In the genomic region with DNA sequence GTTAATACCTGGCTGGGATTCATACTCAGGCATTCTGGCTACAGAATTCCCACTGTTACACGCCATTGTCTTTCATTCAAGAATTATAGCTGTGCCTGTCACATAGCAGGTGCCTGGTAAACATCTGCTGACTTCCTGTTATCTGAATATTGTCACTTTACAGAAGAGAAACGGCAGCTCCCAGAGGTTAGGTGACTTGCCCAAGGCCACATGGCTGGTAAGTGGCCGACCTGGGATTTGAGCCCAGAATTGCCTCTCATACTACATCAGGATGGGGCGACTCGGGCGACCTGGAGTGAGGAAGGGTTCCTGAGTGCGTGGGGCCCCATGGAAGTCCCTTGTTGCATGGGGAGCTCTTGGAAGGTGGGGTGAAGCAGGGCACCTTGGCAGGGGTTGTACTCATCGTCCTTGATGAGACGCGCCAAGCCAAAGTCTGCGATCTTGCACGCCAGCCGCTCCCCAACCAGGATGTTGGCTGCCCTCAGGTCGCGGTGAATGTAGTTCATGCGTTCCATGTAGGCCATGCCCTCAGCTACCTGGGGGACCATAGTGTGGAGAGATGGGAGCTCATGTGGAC, we compare ENCODE assay signal across 21 cellular contexts. TPM values are rescaled to one million over a fixed set of nuclear protein-coding genes. Genes with fewer than 3 reads are reported as not detected.
DNase-seq lines count a peak whose midpoint lies in the region; ATAC-seq, FAIRE-seq and TF ChIP-seq lines count a peak whose summit lies in the region.
"Had no signal": no experiment of that assay in that cellular context is flagged by ENCODE, and none has a peak within 500 bp of the region (broad histone marks: within the 10 kb centered on the region; RNA-seq: fewer than 3 reads in every experiment).

No MANE protein-coding gene starts in this region.

- CTCF ChIA-PET in K562 (lab: Yijun Ruan, JAX; ENCODE audit: low intra/inter-chr PET ratio), result interaction anchor here (0.9 kb wide), 1 partner anchor 45 kb away, joined by 3 read pairs; no protein-coding TSS in a partner anchor

- DNase-seq in CD4-positive, CD25-positive, alpha-beta regulatory T cell, result peak in 1 of 3 donors; percentile 59
- DNase-seq in GM23338 (ENCODE audit: low spot score) (no peak), K562 (ENCODE audit: extremely low read depth in 1 of 4, low spot score in 3 of 4) (no peak), nephron progenitor cell (no peak), body of pancreas (no peak), NCI-H526 (lab: John Stamatoyannopoulos, UW) (no peak), NCI-H2171 (lab: John Stamatoyannopoulos, UW) (no peak), activated gamma-delta T cell (lab: John Stamatoyannopoulos, UW) (no peak)
- DNase-seq: activated CD4-positive, alpha-beta memory T cell treated with anti-CD3 and anti-CD28 coated beads, Interleukin-2, amount 10 ng/mL, durations not matched to agents 7 days and 5 days; activated T-cell treated with anti-CD3 and anti-CD28 coated beads for 4 hours; DMS79 treated with DMSO at 0.1 percent for 48 hours; NCI-H1105 treated with DMSO at 0.1 percent for 48 hours; NCI-H748 treated with DMSO at 0.1 percent for 48 hours; stimulated activated CD4-positive, alpha-beta T cell treated with anti-CD3 and anti-CD28 coated beads, Interleukin-4, amount 100 ng/mL, for 24 hours; stomach had no signal

- POLR2A ChIA-PET in K562 (lab: Yijun Ruan, JAX), result interaction anchor here (0.7 to 1.4 kb wide), 3 partner anchors 12 to 61 kb away, joined by 3 to 7 read pairs (median 4); no protein-coding TSS in a partner anchor

- peaks cover 21% of the 10 kb centered on the region for H3F3A ChIP-seq in GM23338 (replicated peaks; ENCODE audit: low read depth)

- no TSS peak for BruUV-seq in K562 (replicated peaks; lab: Mats Ljungman, UMichigan)

- H3K36me3 ChIP-seq in CD4-positive, CD25-positive, alpha-beta regulatory T cell (ENCODE audit: control insufficient read depth, insufficient read depth, low read length), result no peaks in the 10 kb centered on the region
- H3K36me3 ChIP-seq in GM23338 (ENCODE audit: insufficient read depth) (no peaks in the 10 kb centered on the region), K562 (ENCODE audit: control insufficient read depth, insufficient read depth, low read length) (no peaks in the 10 kb centered on the region), body of pancreas (replicated peaks in 1 of 2; ENCODE audit: insufficient read depth in 1 of 2, low read depth in 2 of 2) (no peaks in the 10 kb centered on the region)
- H3K36me3 ChIP-seq: HAP-1 had no signal

- H3K4me2 ChIP-seq in GM23338 (peak overlapping the region; percentile 99; the same call in 1 of the 2 replicates), K562 (ENCODE audit: insufficient read depth, low read length) (peak overlapping the region; percentile 71)

- H2AFZ ChIP-seq in GM23338 (no peak overlapping the region), K562 (ENCODE audit: low read depth, low read length) (no peak overlapping the region)

- TF ChIP-seq EP300 in K562 (IDR thresholded peaks at IDR 0.05; ENCODE audit: low read length), result no peak

- FAIRE-seq in K562 (lab: Jason Lieb, UNC), result no peak
- FAIRE-seq: GM12892 had no signal

- peak overlapping the region; percentile 92 to 98 (median 96) for H3K27ac Mint-ChIP-seq in CD4-positive, CD25-positive, alpha-beta regulatory T cell
- H3K27ac Mint-ChIP-seq in GM23338 (no peak overlapping the region), nephron progenitor cell (no peak overlapping the region)
- H3K27ac Mint-ChIP-seq: activated CD4-positive, alpha-beta memory T cell treated with anti-CD3 and anti-CD28 coated beads, Interleukin-2, amount 10 ng/mL, durations not matched to agents 7 days and 5 days; activated naive CD4-positive, alpha-beta T cell treated with anti-CD3 and anti-CD28 coated beads, Interleukin-2, amount 50 U/mL, for 72 hours; type B pancreatic cell had no signal

- WGBS in K562 (ENCODE audit: insufficient coverage, low coverage, missing lambda C conversion rate), result 48% methylated on average over 16 of the region's 16 CpGs
- 45 to 53% methylated on average over 11 to 16 of the region's 16 CpGs for WGBS in body of pancreas, 2 donors

- H3K9me1 ChIP-seq in K562 (ENCODE audit: control insufficient read depth, insufficient read depth, low read length), result no peaks in the 10 kb centered on the region

- no peaks in the 10 kb centered on the region for H3K79me2 ChIP-seq in GM23338 (replicated peaks; ENCODE audit: insufficient read depth)
- no peaks in the 10 kb centered on the region for H3K79me2 ChIP-seq in K562 (ENCODE audit: control insufficient read depth, insufficient read depth, low read length)

- H3K27me3 ChIP-seq in CD4-positive, CD25-positive, alpha-beta regulatory T cell (ENCODE audit: control insufficient read depth, insufficient read depth, low read length), result no peaks in the 10 kb centered on the region
- peaks cover 6% of the 10 kb centered on the region; the same call in 1 of the 2 replicates for H3K27me3 ChIP-seq in GM23338 (ENCODE audit: insufficient read depth)
- H3K27me3 ChIP-seq in K562 (ENCODE audit: control insufficient read depth in 2 of 2, insufficient read depth in 2 of 2, low read length in 2 of 2), result peaks cover 9 to 32% of the 10 kb centered on the region in 2 experiments; a peak in 3 of 5 replicates
- no peaks in the 10 kb centered on the region for H3K27me3 ChIP-seq in body of pancreas
- H3K27me3 ChIP-seq: left lung, stomach had no signal

- in situ Hi-C loops in K562 (cut with MboI), result loop anchor here (5.0 to 25.0 kb wide), 2 partner anchors 48 to 502 kb away; no protein-coding TSS in a partner anchor

- peaks cover 3% of the 10 kb centered on the region for H3K36me3 Mint-ChIP-seq in CD4-positive, CD25-positive, alpha-beta regulatory T cell
- H3K36me3 Mint-ChIP-seq in GM23338 (ENCODE audit: low read depth) (no peaks in the 10 kb centered on the region; the same call in 2 of the 3 replicates), nephron progenitor cell (ENCODE audit: low read depth) (no peaks in the 10 kb centered on the region)
- H3K36me3 Mint-ChIP-seq: activated naive CD4-positive, alpha-beta T cell treated with anti-CD3 and anti-CD28 coated beads, Interleukin-2, amount 50 U/mL, for 72 hours; type B pancreatic cell had no signal

- ATAC-seq in CD4-positive, CD25-positive, alpha-beta regulatory T cell (ENCODE audit: low read depth in 2 of 2), result peak in 1 of 2 donors; percentile 43
- ATAC-seq in GM23338 (no peak), K562 (no peak), body of pancreas (no peak)
- ATAC-seq: activated naive CD4-positive, alpha-beta T cell treated with anti-CD3 and anti-CD28 coated beads, Interleukin-2, amount 50 U/mL, for 72 hours; left lung had no signal

- peak overlapping the region in 3 of 4 donors; percentile 60 to 83 (median 79) for H3K4me3 Mint-ChIP-seq in CD4-positive, CD25-positive, alpha-beta regulatory T cell
- H3K4me3 Mint-ChIP-seq in GM23338, result peak overlapping the region; percentile 80
- H3K4me3 Mint-ChIP-seq in nephron progenitor cell, result peak overlapping the region; percentile 57
- H3K4me3 Mint-ChIP-seq: activated CD4-positive, alpha-beta memory T cell treated with anti-CD3 and anti-CD28 coated beads, Interleukin-2, amount 10 ng/mL, durations not matched to agents 7 days and 5 days had no signal

- peak overlapping the region; percentile 7 for H3K27ac ChIP-seq in CD4-positive, CD25-positive, alpha-beta regulatory T cell (ENCODE audit: insufficient read depth, low read length, poor library complexity, severe bottlenecking)
- no peak overlapping the region for H3K27ac ChIP-seq in GM23338 (ENCODE audit: low read depth)
- H3K27ac ChIP-seq in K562 (ENCODE audit: extremely low read depth, low read depth, low read length), result no peak overlapping the region
- no peak overlapping the region for H3K27ac ChIP-seq in body of pancreas
- H3K27ac ChIP-seq: stomach had no signal

- no peak for TF ChIP-seq POLR2A in K562 (conservative IDR thresholded peaks at IDR 0.05)
- TF ChIP-seq POLR2A in body of pancreas (IDR thresholded peaks at IDR 0.05), result no peak

- H3K4me3 ChIP-seq in CD4-positive, CD25-positive, alpha-beta regulatory T cell (ENCODE audit: low read depth, low read length), result peak overlapping the region; percentile 57
- peak overlapping the region; percentile 88 for H3K4me3 ChIP-seq in GM23338
- H3K4me3 ChIP-seq in K562, result no peak overlapping the region
- no peak overlapping the region for H3K4me3 ChIP-seq in body of pancreas
- H3K4me3 ChIP-seq: HAP-1, left lung, stomach had no signal

- H3K9ac ChIP-seq in K562 (ENCODE audit: insufficient read depth in 1 of 2, low read depth in 2 of 2, low read length in 2 of 2), result peak overlapping the region in 1 of 2 experiments; percentile 84; a peak in 1 of 4 replicates

- TF ChIP-seq CTCF in GM23338 (conservative IDR thresholded peaks at IDR 0.05; ENCODE audit: low read depth in 2 of 2) (no peak), K562 (IDR thresholded peaks at IDR 0.05 in 2 of 3, conservative IDR thresholded peaks at IDR 0.05 in 1 of 3; ENCODE audit: insufficient read depth in 2 of 3, low read depth in 1 of 3, low read length in 3 of 3) (no peak), nephron progenitor cell (IDR thresholded peaks at IDR 0.05) (no peak), body of pancreas (IDR thresholded peaks at IDR 0.05) (no peak)

- no peaks in the 10 kb centered on the region for H3K9me2 ChIP-seq in GM23338 (ENCODE audit: insufficient read depth)

- intact Hi-C loops in K562 (cut with micrococcal nuclease), result no loop called here
- intact Hi-C loops in body of pancreas (cut with DNase I), result loop anchor here (10.0 kb wide), 1 partner anchor 199 kb away; no protein-coding TSS in a partner anchor

- H3K4me1 ChIP-seq in CD4-positive, CD25-positive, alpha-beta regulatory T cell (ENCODE audit: control insufficient read depth, insufficient read depth, low read length, poor library complexity, severe bottlenecking), result peaks cover 71% of the 10 kb centered on the region
- peaks cover 9% of the 10 kb centered on the region; the same call in 1 of the 2 replicates for H3K4me1 ChIP-seq in GM23338 (ENCODE audit: insufficient read depth)
- H3K4me1 ChIP-seq in K562 (replicated peaks in 1 of 2; ENCODE audit: control insufficient read depth in 2 of 2, insufficient read depth in 2 of 2, low read length in 2 of 2), result peaks cover 14 to 23% of the 10 kb centered on the region in 2 experiments; a peak in 4 of 5 replicates
- peaks cover 2% of the 10 kb centered on the region for H3K4me1 ChIP-seq in body of pancreas
- H3K4me1 ChIP-seq: HAP-1 had no signal

- peaks cover 13 to 62% (median 43%) of the 10 kb centered on the region in 4 donors for H3K4me1 Mint-ChIP-seq in CD4-positive, CD25-positive, alpha-beta regulatory T cell
- H3K4me1 Mint-ChIP-seq in GM23338 (peaks cover 13% of the 10 kb centered on the region), nephron progenitor cell (peaks cover 48% of the 10 kb centered on the region)

- no peak for TF ChIP-seq RAD21 in K562 (CRISPR knock-in tag; conservative IDR thresholded peaks at IDR 0.05 in 1 of 2, IDR thresholded peaks at IDR 0.05 in 1 of 2)

- H4K20me1 ChIP-seq in GM23338 (replicated peaks; ENCODE audit: insufficient read depth) (no peaks in the 10 kb centered on the region; the same call in 1 of the 2 replicates), K562 (replicated peaks; ENCODE audit: control insufficient read depth, insufficient read depth, low read length) (0 out of 2 replicates have a peak, but pooled peaks cover 4% of the 10 kb centered on the region)

- no peaks in the 10 kb centered on the region for H3K9me3 Mint-ChIP-seq in CD4-positive, CD25-positive, alpha-beta regulatory T cell
- no peaks in the 10 kb centered on the region for H3K9me3 Mint-ChIP-seq in GM23338
- no peaks in the 10 kb centered on the region for H3K9me3 Mint-ChIP-seq in nephron progenitor cell
- H3K9me3 Mint-ChIP-seq: activated CD4-positive, alpha-beta memory T cell treated with anti-CD3 and anti-CD28 coated beads, Interleukin-2, amount 10 ng/mL, durations not matched to agents 7 days and 5 days; activated naive CD4-positive, alpha-beta T cell treated with anti-CD3 and anti-CD28 coated beads, Interleukin-2, amount 50 U/mL, for 72 hours; type B pancreatic cell had no signal

- H3K9me3 ChIP-seq in CD4-positive, CD25-positive, alpha-beta regulatory T cell (ENCODE audit: control insufficient read depth in 2 of 2, low read length in 2 of 2), result no peaks in the 10 kb centered on the region
- H3K9me3 ChIP-seq in K562 (replicated peaks; ENCODE audit: control insufficient read depth, insufficient read depth, low read depth, low read length) (no peaks in the 10 kb centered on the region), body of pancreas (no peaks in the 10 kb centered on the region)
- H3K9me3 ChIP-seq: HAP-1, left lung, stomach had no signal

- no peaks in the 10 kb centered on the region for H3K27me3 Mint-ChIP-seq in CD4-positive, CD25-positive, alpha-beta regulatory T cell
- peaks cover 18% of the 10 kb centered on the region for H3K27me3 Mint-ChIP-seq in GM23338 (ENCODE audit: insufficient read depth, low read depth, poor library complexity)
- H3K27me3 Mint-ChIP-seq in nephron progenitor cell (ENCODE audit: low read depth, poor library complexity), result peaks cover 4% of the 10 kb centered on the region
- H3K27me3 Mint-ChIP-seq: activated CD4-positive, alpha-beta memory T cell treated with anti-CD3 and anti-CD28 coated beads, Interleukin-2, amount 10 ng/mL, durations not matched to agents 7 days and 5 days had no signal

RNA-seq across cellular contexts. Expression of a gene that starts 10.2 kb away (rescaled TPM):
- 26.2 TPM for total RNA-seq in CD4-positive, CD25-positive, alpha-beta regulatory T cell
- 1 to 10 TPM in 1 of 4 donors, under 1 TPM in 3; 0.07 to 1.4 (median 0.50) TPM for polyA plus RNA-seq in CD4-positive, CD25-positive, alpha-beta regulatory T cell
- 19.1 and 22.2 TPM in 2 replicates for total RNA-seq in GM23338 (2014; rRNA removed; shearing (Covaris generic))
- 6.8 and 8.3 TPM in 2 replicates for polyA plus RNA-seq in GM23338 (2016; fragmentation: Nextera tagmentation; extraction: Ambion mirVana)
- total RNA-seq in K562 (2011; cell fraction: chromatin; rRNA removed; ENCODE audit: low replicate concordance), result 62.5 and 101 TPM in 2 replicates
- 36.7 and 38.9 TPM in 2 replicates for total RNA-seq in K562 (2011; cell fraction: nucleolus; rRNA removed)
- 49.2 and 72.8 TPM in 2 replicates for total RNA-seq in K562 (2011; cell fraction: nucleoplasm; rRNA removed)
- 7.9 and 12.5 TPM in 2 replicates for total RNA-seq in K562 (2014; rRNA removed)
- 3.6 and 4.6 TPM in 2 replicates for total RNA-seq in K562 (2014; rRNA removed; fragmentation: Illumina TruSeq; extraction: Trizol)
- 4.7 and 4.8 TPM in 2 replicates for total RNA-seq in K562 (2015; rRNA removed; fragmentation: Illumina TruSeq; extraction: Trizol)
- total RNA-seq in K562 (2021), result 36.4 and 37.8 TPM in 2 replicates
- polyA plus RNA-seq in K562 (2011; rRNA removed), result 3.1 and 4.2 TPM in 2 replicates
- 2.3 and 3.9 TPM in 2 replicates for polyA plus RNA-seq in K562 (2011; cell fraction: cytosol; rRNA removed)
- polyA plus RNA-seq in K562 (2011; cell fraction: nucleus; rRNA removed), result 13.3 and 21.8 TPM in 2 replicates
- polyA plus RNA-seq in K562 (2012), result 13.7 and 18.2 TPM in 2 replicates
- 5.4 and 9.5 TPM in 2 replicates for polyA plus RNA-seq in K562 (2014; fragmentation: Illumina TruSeq; extraction: Trizol)
- polyA plus RNA-seq in K562 (2014; fragmentation: Nextera tagmentation; extraction: Ambion mirVana), result under 1 TPM; 0.21 to 0.59 TPM
- 8.5 and 9.0 TPM in 2 replicates for polyA plus RNA-seq in K562 (2014; rRNA removed)
- polyA minus RNA-seq in K562 (2011; rRNA and poly(A)+ RNA removed), result 3.7 and 9.1 TPM in 2 replicates
- polyA minus RNA-seq in K562 (2011; cell fraction: cytosol; rRNA and poly(A)+ RNA removed), result 12.2 and 15.2 TPM in 2 replicates
- polyA minus RNA-seq in K562 (2011; cell fraction: nucleus; rRNA and poly(A)+ RNA removed), result 10.6 and 11.6 TPM in 2 replicates
- 10 to 100 TPM; 13.5 to 14.2 TPM for total RNA-seq in body of pancreas

RNA-seq across cellular contexts. Expression of a gene that starts 20.8 kb away (rescaled TPM):
- 0.15 TPM for total RNA-seq in CD4-positive, CD25-positive, alpha-beta regulatory T cell
- under 1 TPM; 0.20 to 0.87 (median 0.33) TPM for polyA plus RNA-seq in CD4-positive, CD25-positive, alpha-beta regulatory T cell
- 0.16 and 0.56 TPM in 2 replicates for total RNA-seq in GM23338 (2014; rRNA removed; shearing (Covaris generic))
- polyA plus RNA-seq in GM23338 (2016; fragmentation: Nextera tagmentation; extraction: Ambion mirVana) (0.42 and 0.53 TPM in 2 replicates), K562 (2011; rRNA removed) (0.04 TPM in 1 of 2 replicates, not detected in the other), K562 (2014; fragmentation: Illumina TruSeq; extraction: Trizol) (not detected in 2 replicates), K562 (2014; fragmentation: Nextera tagmentation; extraction: Ambion mirVana) (not detected), K562 (2014; rRNA removed) (not detected in 2 replicates)
- total RNA-seq in K562 (2011; cell fraction: chromatin; rRNA removed; ENCODE audit: low replicate concordance), result not detected in 2 replicates
- total RNA-seq in K562 (2011; cell fraction: nucleolus; rRNA removed), result not detected in 2 replicates
- total RNA-seq in K562 (2011; cell fraction: nucleoplasm; rRNA removed), result not detected in 2 replicates
- total RNA-seq in K562 (2014; rRNA removed) (not detected in 2 replicates), K562 (2014; rRNA removed; fragmentation: Illumina TruSeq; extraction: Trizol) (not detected in 2 replicates), K562 (2015; rRNA removed; fragmentation: Illumina TruSeq; extraction: Trizol) (not detected in 2 replicates), K562 (2021) (0.11 and 0.38 TPM in 2 replicates), body of pancreas (1 to 10 TPM; 3.0 to 5.4 TPM)
- 0.06 TPM in 1 of 2 replicates, not detected in the other for polyA plus RNA-seq in K562 (2011; cell fraction: cytosol; rRNA removed)
- polyA plus RNA-seq in K562 (2011; cell fraction: nucleus; rRNA removed), result 0.20 TPM in 1 of 2 replicates, not detected in the other
- polyA plus RNA-seq in K562 (2012), result not detected in 2 replicates
- polyA minus RNA-seq in K562 (2011; rRNA and poly(A)+ RNA removed), result not detected in 2 replicates
- not detected in 2 replicates for polyA minus RNA-seq in K562 (2011; cell fraction: cytosol; rRNA and poly(A)+ RNA removed)
- not detected in 2 replicates for polyA minus RNA-seq in K562 (2011; cell fraction: nucleus; rRNA and poly(A)+ RNA removed)
- total RNA-seq: activated CD4-positive, alpha-beta memory T cell treated with anti-CD3 and anti-CD28 coated beads, Interleukin-2, amount 10 ng/mL, durations not matched to agents 7 days and 5 days; HT1080 had no signal

RNA-seq across cellular contexts. Expression of a gene that starts 57.9 kb away (rescaled TPM):
- total RNA-seq in CD4-positive, CD25-positive, alpha-beta regulatory T cell, result 49.7 TPM
- polyA plus RNA-seq in CD4-positive, CD25-positive, alpha-beta regulatory T cell, result 100 to 1,000 TPM; 152 to 199 (median 181) TPM
- total RNA-seq in GM23338 (2014; rRNA removed; shearing (Covaris generic)), result 6.3 and 9.4 TPM in 2 replicates
- polyA plus RNA-seq in GM23338 (2016; fragmentation: Nextera tagmentation; extraction: Ambion mirVana) (15.6 and 16.0 TPM in 2 replicates), K562 (2011; rRNA removed) (2.0 and 2.7 TPM in 2 replicates), K562 (2014; fragmentation: Illumina TruSeq; extraction: Trizol) (2.4 and 2.9 TPM in 2 replicates), K562 (2014; fragmentation: Nextera tagmentation; extraction: Ambion mirVana) (under 1 TPM; 0.17 to 0.76 TPM), K562 (2014; rRNA removed) (4.0 and 4.4 TPM in 2 replicates)
- total RNA-seq in K562 (2011; cell fraction: chromatin; rRNA removed; ENCODE audit: low replicate concordance), result 0.67 TPM in 1 of 2 replicates, not detected in the other
- total RNA-seq in K562 (2011; cell fraction: nucleolus; rRNA removed), result 2.6 and 3.8 TPM in 2 replicates
- total RNA-seq in K562 (2011; cell fraction: nucleoplasm; rRNA removed), result 1.1 and 2.4 TPM in 2 replicates
- total RNA-seq in K562 (2014; rRNA removed) (4.5 and 4.7 TPM in 2 replicates), K562 (2014; rRNA removed; fragmentation: Illumina TruSeq; extraction: Trizol) (0.99 and 1.0 TPM in 2 replicates), K562 (2015; rRNA removed; fragmentation: Illumina TruSeq; extraction: Trizol) (1.6 and 2.2 TPM in 2 replicates), K562 (2021) (3.8 and 5.0 TPM in 2 replicates), body of pancreas (10 to 100 TPM; 54.0 to 58.0 TPM)
- 3.4 and 3.9 TPM in 2 replicates for polyA plus RNA-seq in K562 (2011; cell fraction: cytosol; rRNA removed)
- 0.55 and 1.0 TPM in 2 replicates for polyA plus RNA-seq in K562 (2011; cell fraction: nucleus; rRNA removed)
- polyA plus RNA-seq in K562 (2012), result 8.1 and 10.3 TPM in 2 replicates
- polyA minus RNA-seq in K562 (2011; rRNA and poly(A)+ RNA removed), result 0.60 TPM in 1 of 2 replicates, not detected in the other
- polyA minus RNA-seq in K562 (2011; cell fraction: cytosol; rRNA and poly(A)+ RNA removed), result 1.4 and 2.8 TPM in 2 replicates
- polyA minus RNA-seq in K562 (2011; cell fraction: nucleus; rRNA and poly(A)+ RNA removed), result not detected in 2 replicates

Comparison
In these comparisons a context has a peak if more than half of its experiments do, and no peak if none do; other contexts are left out.
1. H3K4me3 ChIP-seq: peak in CD4-positive, CD25-positive, alpha-beta regulatory T cell (single experiment) and GM23338 (single experiment); none in K562 (single experiment) and body of pancreas (0 of 2).
2. H3K27ac Mint-ChIP-seq: peak in CD4-positive, CD25-positive, alpha-beta regulatory T cell (3 of 3); none in GM23338 (single experiment) and nephron progenitor cell (single experiment).
3. Peak in every context shown above with its lines, with median percentiles within 50 percentile points of each other: H3K4me3 Mint-ChIP-seq.